In genomic region chr6:20400476-20401402, GRCh38 we compare ENCODE assay signal across 1 cellular context.
A peak's percentile ranks its signal among the peaks of the same experiment; 100 is the strongest.
TF ChIP-seq lines count a peak whose summit lies in the region.

No MANE protein-coding gene starts in this region.

TF ChIP-seq in K562, 482 proteins besides CTCF, POLR2A, EP300 and RAD21 (continued from another document and continues in another):
- TF ChIP-seq JUND (IDR thresholded peaks at IDR 0.05; ENCODE audit: borderline replicate concordance, low read depth, low read length) = 0 out of 2 replicates have a peak, but pooled peaks have one; percentile 2
- TF ChIP-seq JUND (tag; IDR thresholded peaks at IDR 0.05; ENCODE audit: borderline replicate concordance, low read depth, low read length) = peak; percentile 53; the same call in 2 of the 3 replicates
- TF ChIP-seq NBN (IDR thresholded peaks at IDR 0.05; ENCODE audit: low read depth) = peak; percentile 63
- no peak for TF ChIP-seq ZBTB9 (CRISPR knock-in tag; IDR thresholded peaks at IDR 0.05)
- TF ChIP-seq, protein P1, sequence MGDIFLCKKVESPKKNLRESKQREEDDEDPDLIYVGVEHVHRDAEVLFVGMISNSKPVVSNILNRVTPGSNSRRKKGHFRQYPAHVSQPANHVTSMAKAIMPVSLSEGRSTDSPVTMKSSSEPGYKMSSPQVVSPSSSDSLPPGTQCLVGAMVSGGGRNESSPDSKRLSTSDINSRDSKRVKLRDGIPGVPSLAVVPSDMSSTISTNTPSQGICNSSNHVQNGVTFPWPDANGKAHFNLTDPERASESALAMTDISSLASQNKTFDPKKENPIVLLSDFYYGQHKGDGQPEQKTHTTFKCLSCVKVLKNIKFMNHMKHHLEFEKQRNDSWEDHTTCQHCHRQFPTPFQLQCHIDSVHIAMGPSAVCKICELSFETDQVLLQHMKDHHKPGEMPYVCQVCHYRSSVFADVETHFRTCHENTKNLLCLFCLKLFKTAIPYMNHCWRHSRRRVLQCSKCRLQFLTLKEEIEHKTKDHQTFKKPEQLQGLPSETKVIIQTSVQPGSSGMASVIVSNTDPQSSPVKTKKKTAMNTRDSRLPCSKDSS (IDR thresholded peaks at IDR 0.05; ENCODE audit: low read depth, partially characterized antibody) = no peak
- peak; percentile 61; the same call in 1 of the 2 replicates for TF ChIP-seq MGA (IDR thresholded peaks at IDR 0.05)
- TF ChIP-seq KAT2B (IDR thresholded peaks at IDR 0.05; ENCODE audit: low read depth, low read length) = no peak
- no peak; the same call in none of the 2 replicates for TF ChIP-seq SMARCC2 (IDR thresholded peaks at IDR 0.05; ENCODE audit: low read depth)
- TF ChIP-seq RAD51 (IDR thresholded peaks at IDR 0.05; ENCODE audit: borderline replicate concordance, low read depth) = peak; percentile 39; the same call in 1 of the 2 replicates
- TF ChIP-seq, protein P2, sequence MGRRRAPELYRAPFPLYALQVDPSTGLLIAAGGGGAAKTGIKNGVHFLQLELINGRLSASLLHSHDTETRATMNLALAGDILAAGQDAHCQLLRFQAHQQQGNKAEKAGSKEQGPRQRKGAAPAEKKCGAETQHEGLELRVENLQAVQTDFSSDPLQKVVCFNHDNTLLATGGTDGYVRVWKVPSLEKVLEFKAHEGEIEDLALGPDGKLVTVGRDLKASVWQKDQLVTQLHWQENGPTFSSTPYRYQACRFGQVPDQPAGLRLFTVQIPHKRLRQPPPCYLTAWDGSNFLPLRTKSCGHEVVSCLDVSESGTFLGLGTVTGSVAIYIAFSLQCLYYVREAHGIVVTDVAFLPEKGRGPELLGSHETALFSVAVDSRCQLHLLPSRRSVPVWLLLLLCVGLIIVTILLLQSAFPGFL (CRISPR knock-in tag; IDR thresholded peaks at IDR 0.05) = no peak
- TF ChIP-seq, protein P3, sequence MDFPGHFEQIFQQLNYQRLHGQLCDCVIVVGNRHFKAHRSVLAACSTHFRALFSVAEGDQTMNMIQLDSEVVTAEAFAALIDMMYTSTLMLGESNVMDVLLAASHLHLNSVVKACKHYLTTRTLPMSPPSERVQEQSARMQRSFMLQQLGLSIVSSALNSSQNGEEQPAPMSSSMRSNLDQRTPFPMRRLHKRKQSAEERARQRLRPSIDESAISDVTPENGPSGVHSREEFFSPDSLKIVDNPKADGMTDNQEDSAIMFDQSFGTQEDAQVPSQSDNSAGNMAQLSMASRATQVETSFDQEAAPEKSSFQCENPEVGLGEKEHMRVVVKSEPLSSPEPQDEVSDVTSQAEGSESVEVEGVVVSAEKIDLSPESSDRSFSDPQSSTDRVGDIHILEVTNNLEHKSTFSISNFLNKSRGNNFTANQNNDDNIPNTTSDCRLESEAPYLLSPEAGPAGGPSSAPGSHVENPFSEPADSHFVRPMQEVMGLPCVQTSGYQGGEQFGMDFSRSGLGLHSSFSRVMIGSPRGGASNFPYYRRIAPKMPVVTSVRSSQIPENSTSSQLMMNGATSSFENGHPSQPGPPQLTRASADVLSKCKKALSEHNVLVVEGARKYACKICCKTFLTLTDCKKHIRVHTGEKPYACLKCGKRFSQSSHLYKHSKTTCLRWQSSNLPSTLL (IDR thresholded peaks at IDR 0.05) = no peak
- TF ChIP-seq, protein P4, sequence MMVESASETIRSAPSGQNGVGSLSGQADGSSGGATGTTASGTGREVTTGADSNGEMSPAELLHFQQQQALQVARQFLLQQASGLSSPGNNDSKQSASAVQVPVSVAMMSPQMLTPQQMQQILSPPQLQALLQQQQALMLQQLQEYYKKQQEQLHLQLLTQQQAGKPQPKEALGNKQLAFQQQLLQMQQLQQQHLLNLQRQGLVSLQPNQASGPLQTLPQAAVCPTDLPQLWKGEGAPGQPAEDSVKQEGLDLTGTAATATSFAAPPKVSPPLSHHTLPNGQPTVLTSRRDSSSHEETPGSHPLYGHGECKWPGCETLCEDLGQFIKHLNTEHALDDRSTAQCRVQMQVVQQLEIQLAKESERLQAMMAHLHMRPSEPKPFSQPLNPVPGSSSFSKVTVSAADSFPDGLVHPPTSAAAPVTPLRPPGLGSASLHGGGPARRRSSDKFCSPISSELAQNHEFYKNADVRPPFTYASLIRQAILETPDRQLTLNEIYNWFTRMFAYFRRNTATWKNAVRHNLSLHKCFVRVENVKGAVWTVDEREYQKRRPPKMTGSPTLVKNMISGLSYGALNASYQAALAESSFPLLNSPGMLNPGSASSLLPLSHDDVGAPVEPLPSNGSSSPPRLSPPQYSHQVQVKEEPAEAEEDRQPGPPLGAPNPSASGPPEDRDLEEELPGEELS (CRISPR knock-in tag; IDR thresholded peaks at IDR 0.05; ENCODE audit: borderline replicate concordance) = no peak
- 0 out of 2 replicates have a peak, but pooled peaks have one; percentile 36 for TF ChIP-seq ELF4 (CRISPR knock-in tag; IDR thresholded peaks at IDR 0.05)
- TF ChIP-seq MEIS2 (IDR thresholded peaks at IDR 0.05; ENCODE audit: partially characterized antibody) = peak; percentile 84
- TF ChIP-seq ZNF766 (CRISPR knock-in tag; conservative IDR thresholded peaks at IDR 0.05) = no peak
- TF ChIP-seq, protein P5, sequence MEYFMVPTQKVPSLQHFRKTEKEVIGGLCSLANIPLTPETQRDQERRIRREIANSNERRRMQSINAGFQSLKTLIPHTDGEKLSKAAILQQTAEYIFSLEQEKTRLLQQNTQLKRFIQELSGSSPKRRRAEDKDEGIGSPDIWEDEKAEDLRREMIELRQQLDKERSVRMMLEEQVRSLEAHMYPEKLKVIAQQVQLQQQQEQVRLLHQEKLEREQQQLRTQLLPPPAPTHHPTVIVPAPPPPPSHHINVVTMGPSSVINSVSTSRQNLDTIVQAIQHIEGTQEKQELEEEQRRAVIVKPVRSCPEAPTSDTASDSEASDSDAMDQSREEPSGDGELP (CRISPR knock-in tag; IDR thresholded peaks at IDR 0.05; ENCODE audit: borderline replicate concordance) = no peak; the same call in 1 of the 2 replicates
- 0 out of 2 replicates have a peak, but pooled peaks have one; percentile 38 for TF ChIP-seq ETS1 (conservative IDR thresholded peaks at IDR 0.05; ENCODE audit: control insufficient read depth, low read depth, low read length)
- no peak for TF ChIP-seq STAT6 (CRISPR knock-in tag; IDR thresholded peaks at IDR 0.05)
- TF ChIP-seq SRSF9 (IDR thresholded peaks at IDR 0.05; ENCODE audit: borderline replicate concordance, low read depth, low read length) = no peak
- no peak for TF ChIP-seq ESRRB (CRISPR knock-in tag; IDR thresholded peaks at IDR 0.05; ENCODE audit: borderline replicate concordance)
- TF ChIP-seq NCOR1 (IDR thresholded peaks at IDR 0.05) = peak; percentile 28
- 0 out of 2 replicates have a peak, but pooled peaks have one; percentile 30 for TF ChIP-seq MEF2D (tag; conservative IDR thresholded peaks at IDR 0.05; ENCODE audit: low read depth)
